ENCODE assay signal across 11 cellular contexts in genomic region chr5:143205386-143205785, GRCh38.
A peak's percentile ranks its signal among the peaks of the same experiment; 100 is the strongest.
DNase-seq lines count a peak whose midpoint lies in the region; ATAC-seq, FAIRE-seq and TF ChIP-seq lines count a peak whose summit lies in the region.
"Had no signal": no experiment of that assay in that cellular context is flagged by ENCODE, and none has a peak within 500 bp of the region (broad histone marks: within the 10 kb centered on the region; RNA-seq: fewer than 3 reads in every experiment).

No MANE protein-coding gene starts in this region.

- CTCF ChIA-PET in AG04450 (lab: Charles Lee): interaction anchor here (0.6 to 1.0 kb wide), 2 partner anchors 12 to 355 kb away, joined by 3 read pairs; no protein-coding TSS in a partner anchor

- H3K27ac ChIP-seq in AG04450 (ENCODE audit: low read depth, low read length) (no peak overlapping the region), kidney (ENCODE audit: low read depth in 2 of 2, low read length in 2 of 2) (no peak overlapping the region)
- H3K27ac ChIP-seq: neutrophil had no signal

- DNase-seq in AG04450 (ENCODE audit: low read depth, low spot score) (peak; percentile 68), HK-2 (ENCODE audit: unreplicated experiment) (peak; percentile 10), astrocyte of the hippocampus (ENCODE audit: low read depth, low spot score) (peak; percentile 92), kidney epithelial cell (ENCODE audit: low read depth) (peak; percentile 71), UCSD-AML1 (lab: John Stamatoyannopoulos, UW; ENCODE audit: unreplicated experiment) (no peak), kidney (no peak), NOMO-1 treated with dmso at 0.1 percent for 144 hours (lab: John Stamatoyannopoulos, UW; ENCODE audit: unreplicated experiment) (no peak)
- DNase-seq: activated T-cell treated with anti-CD3 and anti-CD28 coated beads, Interleukin-2, amount 50 U/mL, for 1 hour; NCI-H69 had no signal

- POLR2A ChIA-PET in AG04450 (lab: Yijun Ruan, JAX): interaction anchor here (1.0 kb wide), 1 partner anchor 74 kb away, joined by 3 read pairs; no protein-coding TSS in a partner anchor

- no peak for ATAC-seq in HG02798 (IDR thresholded peaks at IDR 0.05; ENCODE audit: poor library complexity, unreplicated experiment)

- TF ChIP-seq CTCF in AG04450 (IDR thresholded peaks at IDR 0.05; ENCODE audit: low read depth, low read length) (no peak), kidney epithelial cell (IDR thresholded peaks at IDR 0.05; ENCODE audit: insufficient read depth, low read length, poor library complexity, severe bottlenecking) (no peak), kidney (IDR thresholded peaks at IDR 0.05; ENCODE audit: borderline replicate concordance, extremely low read depth, insufficient read depth) (no peak)

- H3K36me3 ChIP-seq in kidney epithelial cell (ENCODE audit: control insufficient read depth, insufficient read depth, low read length) (no peaks in the 10 kb centered on the region), kidney (ENCODE audit: control insufficient read depth in 1 of 2, insufficient read depth in 2 of 2, low read length in 2 of 2) (no peaks in the 10 kb centered on the region)

- H3K27me3 ChIP-seq in AG04450 (ENCODE audit: control insufficient read depth, insufficient read depth, low read length) (no peaks in the 10 kb centered on the region), kidney epithelial cell (ENCODE audit: control insufficient read depth, insufficient read depth, low read length) (no peaks in the 10 kb centered on the region)
- H3K27me3 ChIP-seq: neutrophil had no signal

- no peak overlapping the region for H3K4me3 ChIP-seq in AG04450 (ENCODE audit: low read depth, low read length)
- H3K4me3 ChIP-seq in kidney epithelial cell (ENCODE audit: low read depth, low read length): no peak overlapping the region
- no peak overlapping the region for H3K4me3 ChIP-seq in kidney (ENCODE audit: low read length in 2 of 2)

- no peaks in the 10 kb centered on the region for H3K9me3 ChIP-seq in AG04450 (ENCODE audit: control insufficient read depth, insufficient read depth, low read length)
- H3K9me3 ChIP-seq in kidney (ENCODE audit: control insufficient read depth in 1 of 2, low read length in 2 of 2): no peaks in the 10 kb centered on the region
- H3K9me3 ChIP-seq: neutrophil had no signal

- FAIRE-seq in kidney (lab: Jason Lieb, UNC): no peak

- peaks cover 4 to 6% of the 10 kb centered on the region in 2 donors for H3K4me1 ChIP-seq in kidney (ENCODE audit: control insufficient read depth in 1 of 2, insufficient read depth in 1 of 2, low read depth in 1 of 2, low read length in 2 of 2)

- H3K9ac ChIP-seq in kidney (ENCODE audit: low read length in 2 of 2): no peak overlapping the region

- intact Hi-C loops in kidney (cut with DNase I): no loop called here

Comparison
In these comparisons a context has a peak if more than half of its experiments do, and no peak if none do; other contexts are left out.
1. DNase-seq: peak in AG04450 (single experiment), HK-2 (single experiment), astrocyte of the hippocampus (single experiment) and kidney epithelial cell (single experiment); none in UCSD-AML1 (single experiment), kidney (single experiment) and NOMO-1 treated with dmso at 0.1 percent for 144 hours (single experiment).